9 cellular contexts compared by ENCODE assay signal in the genomic region with DNA sequence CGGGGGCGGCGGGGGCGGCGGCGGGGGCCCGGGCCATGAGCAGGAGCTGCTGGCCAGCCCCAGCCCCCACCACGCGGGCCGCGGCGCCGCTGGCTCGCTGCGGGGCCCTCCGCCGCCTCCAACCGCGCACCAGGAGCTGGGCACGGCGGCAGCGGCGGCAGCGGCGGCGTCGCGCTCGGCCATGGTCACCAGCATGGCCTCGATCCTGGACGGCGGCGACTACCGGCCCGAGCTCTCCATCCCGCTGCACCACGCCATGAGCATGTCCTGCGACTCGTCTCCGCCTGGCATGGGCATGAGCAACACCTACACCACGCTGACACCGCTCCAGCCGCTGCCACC. TPM values are rescaled to one million over a fixed set of nuclear protein-coding genes. Genes with fewer than 3 reads are reported as not detected.
DNase-seq lines count a peak whose midpoint lies in the region; ATAC-seq and TF ChIP-seq lines count a peak whose summit lies in the region.
"Had no signal": no experiment of that assay in that cellular context is flagged by ENCODE, and none has a peak within 500 bp of the region (broad histone marks: within the 10 kb centered on the region; RNA-seq: fewer than 3 reads in every experiment).

No MANE protein-coding gene starts in this region.

- TF ChIP-seq CTCF in parathyroid adenoma (IDR thresholded peaks at IDR 0.05) (no peak), spleen (IDR thresholded peaks at IDR 0.05 in 8 of 11, conservative IDR thresholded peaks at IDR 0.05 in 3 of 11) (no peak)

- H3K27ac ChIP-seq in duodenal mucosa (ENCODE audit: low read depth, low read length) (peak overlapping the region; percentile 39), parathyroid adenoma (no peak overlapping the region), spleen (no peak overlapping the region)
- H3K27ac ChIP-seq: prostate gland had no signal

- H3K9me3 Mint-ChIP-seq in IgD-negative memory B cell: peaks cover 0 to 7% (median 5%) of the 10 kb centered on the region in 3 donors

- H3K4me1 Mint-ChIP-seq in IgD-negative memory B cell: peaks cover 7 to 19% (median 12%) of the 10 kb centered on the region in 3 donors

- no peak for TF ChIP-seq POLR2A in spleen (IDR thresholded peaks at IDR 0.05)

- H3K27ac Mint-ChIP-seq in IgD-negative memory B cell: peak overlapping the region in 2 of 3 donors; percentile 66 to 99

- H3K27me3 Mint-ChIP-seq in IgD-negative memory B cell: peaks cover 79% of the 10 kb centered on the region

- no peak for ATAC-seq in GM19395 (IDR thresholded peaks at IDR 0.05; ENCODE audit: unreplicated experiment)

- peak overlapping the region; percentile 43 to 92 (median 63) for H3K4me3 Mint-ChIP-seq in IgD-negative memory B cell

- peaks cover 0 to 5% of the 10 kb centered on the region in 2 donors for H3K4me1 ChIP-seq in duodenal mucosa (ENCODE audit: control insufficient read depth in 1 of 2, insufficient read depth in 2 of 2, low read length in 2 of 2)
- peaks cover 12% of the 10 kb centered on the region for H3K4me1 ChIP-seq in parathyroid adenoma
- H3K4me1 ChIP-seq in spleen: peaks cover 28 to 67% (median 54%) of the 10 kb centered on the region in 6 donors

- H3K4me2 ChIP-seq in parathyroid adenoma (ENCODE audit: low read length): peak overlapping the region; percentile 13

- H3K36me3 ChIP-seq in duodenal mucosa (ENCODE audit: control insufficient read depth in 1 of 2, insufficient read depth in 2 of 2, low read length in 2 of 2): peaks cover 4 to 5% of the 10 kb centered on the region in 2 donors
- H3K36me3 ChIP-seq in parathyroid adenoma (ENCODE audit: control insufficient read depth, insufficient read depth, low read length): no peaks in the 10 kb centered on the region
- no peaks in the 10 kb centered on the region for H3K36me3 ChIP-seq in spleen
- H3K36me3 ChIP-seq: prostate gland had no signal

- H3K79me2 ChIP-seq in parathyroid adenoma: no peaks in the 10 kb centered on the region

- intact Hi-C loops in spleen (cut with DNase I; ENCODE audit: low total_unique reads): no loop called here

- DNase-seq in NCI-H1417 (lab: John Stamatoyannopoulos, UW) (peak in 2 of 3 experiments; percentile 71 to 77), NCI-H1417 treated with DMSO at 0.1 percent for 48 hours (lab: John Stamatoyannopoulos, UW) (no peak), HuH-7 (ENCODE audit: low spot score) (no peak), spleen (no peak)

- 0 to 8% (median 5%) methylated on average over 3 to 43 of the region's 43 CpGs for WGBS in spleen, 5 donors

- peaks cover 39 to 66% of the 10 kb centered on the region in 2 donors for H3K27me3 ChIP-seq in duodenal mucosa (ENCODE audit: control insufficient read depth in 1 of 2, insufficient read depth in 2 of 2, low read length in 2 of 2)
- H3K27me3 ChIP-seq in parathyroid adenoma (ENCODE audit: control insufficient read depth, insufficient read depth, low read length): no peaks in the 10 kb centered on the region
- peaks cover 19 to 99% (median 95%) of the 10 kb centered on the region in 7 donors for H3K27me3 ChIP-seq in spleen (replicated peaks in 1 of 7)

- peaks cover 2% of the 10 kb centered on the region for H3K36me3 Mint-ChIP-seq in IgD-negative memory B cell

- no peaks in the 10 kb centered on the region for H3K9me3 ChIP-seq in duodenal mucosa (ENCODE audit: control insufficient read depth in 1 of 2, low read length in 2 of 2)
- no peaks in the 10 kb centered on the region for H3K9me3 ChIP-seq in parathyroid adenoma (ENCODE audit: control insufficient read depth, low read length)
- H3K9me3 ChIP-seq in spleen: peaks cover 0 to 5% (median 0%) of the 10 kb centered on the region in 8 donors
- H3K9me3 ChIP-seq: prostate gland had no signal

- H3K4me3 ChIP-seq in duodenal mucosa (ENCODE audit: low read depth in 1 of 2, low read length in 2 of 2): peak overlapping the region; percentile 81 to 92
- peak overlapping the region; percentile 1 for H3K4me3 ChIP-seq in parathyroid adenoma (ENCODE audit: low read depth, low read length)
- H3K4me3 ChIP-seq in spleen: peak overlapping the region in 2 of 8 donors; percentile 10 to 76

- H2AFZ ChIP-seq in parathyroid adenoma: peak overlapping the region; percentile 48

- H3K9ac ChIP-seq in duodenal mucosa (ENCODE audit: low read depth in 1 of 2, low read length in 2 of 2): peak overlapping the region; percentile 84 to 93
- no peak overlapping the region for H3K9ac ChIP-seq in parathyroid adenoma

RNA-seq across cellular contexts. Expression of gene ONECUT2, which starts 0.6 kb away (rescaled TPM):
- polyA plus RNA-seq in IgD-negative memory B cell: not detected
- total RNA-seq in spleen: under 1 TPM in 2 of 7 donors, not detected in 5; 0.03 TPM
- polyA plus RNA-seq in spleen: under 1 TPM in 1 of 3 donors, not detected in 2; under 0.01 TPM

Comparison
In these comparisons a context has a peak if more than half of its experiments do, and no peak if none do; other contexts are left out.
1. DNase-seq: peak in NCI-H1417 (2 of 3); none in NCI-H1417 treated with DMSO at 0.1 percent for 48 hours (single experiment), HuH-7 (single experiment) and spleen (single experiment).